10 cellular contexts compared by ENCODE assay signal in genomic region chr6:52360601-52361346, GRCh38. TPM values are rescaled to one million over a fixed set of nuclear protein-coding genes. Genes with fewer than 3 reads are reported as not detected.
DNase-seq lines count a peak whose midpoint lies in the region; ATAC-seq, FAIRE-seq and TF ChIP-seq lines count a peak whose summit lies in the region.
"Had no signal": no experiment of that assay in that cellular context is flagged by ENCODE, and none has a peak within 500 bp of the region (broad histone marks: within the 10 kb centered on the region; RNA-seq: fewer than 3 reads in every experiment).

No MANE protein-coding gene starts in this region.

- H3K27me3 Mint-ChIP-seq in activated T-cell treated with anti-CD3 and anti-CD28 coated beads, Interleukin-2, amount 50 U/mL, for 72 hours (ENCODE audit: low read depth) = no peaks in the 10 kb centered on the region
- no peaks in the 10 kb centered on the region for H3K27me3 Mint-ChIP-seq in stimulated activated naive B cell treated with anti-CD40 and anti-IgM and Interleukin-4, amounts not matched to agents 10 μg/mL and 1 μg/mL and 100 μg/mL, for 72 hours

- no peak for TF ChIP-seq CTCF in fibroblast of villous mesenchyme (IDR thresholded peaks at IDR 0.05; ENCODE audit: insufficient read depth, low read depth, low read length)

- peaks cover 5 to 6% of the 10 kb centered on the region in 2 donors for H3K36me3 Mint-ChIP-seq in activated T-cell treated with anti-CD3 and anti-CD28 coated beads, Interleukin-2, amount 50 U/mL, for 72 hours (ENCODE audit: insufficient read depth in 2 of 2)
- peaks cover 4 to 6% of the 10 kb centered on the region in 2 donors for H3K36me3 Mint-ChIP-seq in stimulated activated naive B cell treated with anti-CD40 and anti-IgM and Interleukin-4, amounts not matched to agents 10 μg/mL and 1 μg/mL and 100 μg/mL, for 72 hours

- peaks cover 34% of the 10 kb centered on the region for H3K4me1 Mint-ChIP-seq in activated T-cell treated with anti-CD3 and anti-CD28 coated beads, Interleukin-2, amount 50 U/mL, for 72 hours (ENCODE audit: low read depth)
- peaks cover 17 to 23% of the 10 kb centered on the region in 2 donors for H3K4me1 Mint-ChIP-seq in stimulated activated naive B cell treated with anti-CD40 and anti-IgM and Interleukin-4, amounts not matched to agents 10 μg/mL and 1 μg/mL and 100 μg/mL, for 72 hours

- ATAC-seq in activated T-cell treated with anti-CD3 and anti-CD28 coated beads, Interleukin-2, amount 50 U/mL, for 72 hours (replicated peaks in 1 of 2) = no peak
- ATAC-seq in stimulated activated naive B cell treated with anti-CD40 and anti-IgM and Interleukin-4, amounts not matched to agents 10 μg/mL and 1 μg/mL and 100 μg/mL, for 72 hours (replicated peaks) = no peak
- ATAC-seq in HG02610 (IDR thresholded peaks at IDR 0.05; ENCODE audit: unreplicated experiment) = no peak
- ATAC-seq: left lung had no signal

- H3K27ac Mint-ChIP-seq in activated T-cell treated with anti-CD3 and anti-CD28 coated beads, Interleukin-2, amount 50 U/mL, for 72 hours = no peak overlapping the region
- no peak overlapping the region for H3K27ac Mint-ChIP-seq in stimulated activated naive B cell treated with anti-CD40 and anti-IgM and Interleukin-4, amounts not matched to agents 10 μg/mL and 1 μg/mL and 100 μg/mL, for 72 hours

- no peak for DNase-seq in activated T-cell treated with anti-CD3 and anti-CD28 coated beads, Interleukin-2, amount 50 U/mL, for 72 hours
- DNase-seq in activated T-cell treated with anti-CD3 and anti-CD28 coated beads for 4 hours (no peak), SK-N-DZ (ENCODE audit: low spot score) (peak; percentile 63), fibroblast of villous mesenchyme (ENCODE audit: low read depth) (peak; percentile 49), frontal cortex (ENCODE audit: low spot score in 2 of 2) (no peak), DMS 273 treated with DMSO at 0.1 percent for 48 hours (lab: John Stamatoyannopoulos, UW) (no peak)
- DNase-seq in stimulated activated naive B cell treated with anti-CD40 and anti-IgM and Interleukin-4, amounts not matched to agents 10 μg/mL and 1 μg/mL and 100 μg/mL, for 72 hours = no peak
- DNase-seq: left lung, NCI-H2171 treated with DMSO at 0.1 percent for 48 hours had no signal

- H3K4me3 Mint-ChIP-seq in activated T-cell treated with anti-CD3 and anti-CD28 coated beads, Interleukin-2, amount 50 U/mL, for 72 hours = peak overlapping the region; percentile 82 to 87
- H3K4me3 Mint-ChIP-seq in stimulated activated naive B cell treated with anti-CD40 and anti-IgM and Interleukin-4, amounts not matched to agents 10 μg/mL and 1 μg/mL and 100 μg/mL, for 72 hours = peak overlapping the region; percentile 80 to 99

- H3K9me3 Mint-ChIP-seq in activated T-cell treated with anti-CD3 and anti-CD28 coated beads, Interleukin-2, amount 50 U/mL, for 72 hours = no peaks in the 10 kb centered on the region
- no peaks in the 10 kb centered on the region for H3K9me3 Mint-ChIP-seq in stimulated activated naive B cell treated with anti-CD40 and anti-IgM and Interleukin-4, amounts not matched to agents 10 μg/mL and 1 μg/mL and 100 μg/mL, for 72 hours

- H3K4me3 ChIP-seq in fibroblast of villous mesenchyme (ENCODE audit: low read depth, low read length) = no peak overlapping the region

- no peak for FAIRE-seq in frontal cortex (lab: Jason Lieb, UNC)

RNA-seq across cellular contexts. Expression of gene PAQR8, which starts 1.2 kb away (rescaled TPM):
- 10 to 100 TPM; 14.6 to 21.0 TPM for total RNA-seq in activated T-cell treated with anti-CD3 and anti-CD28 coated beads, Interleukin-2, amount 50 U/mL, for 72 hours
- 63.1 and 66.3 TPM in 2 replicates for polyA plus RNA-seq in SK-N-DZ (2014; cell fraction: cytosol; rRNA removed)
- 14.9 and 19.3 TPM in 2 replicates for polyA plus RNA-seq in SK-N-DZ (2014; cell fraction: nucleus; rRNA removed)
- total RNA-seq in fibroblast of villous mesenchyme (3.2 and 4.7 TPM in 2 replicates), frontal cortex (12.6 TPM)

RNA-seq across cellular contexts. Expression of gene EFHC1, which starts 59.4 kb away (rescaled TPM):
- 1 to 10 TPM; 4.6 to 5.1 TPM for total RNA-seq in activated T-cell treated with anti-CD3 and anti-CD28 coated beads, Interleukin-2, amount 50 U/mL, for 72 hours
- 18.0 and 22.3 TPM in 2 replicates for polyA plus RNA-seq in SK-N-DZ (2014; cell fraction: cytosol; rRNA removed)
- 185 and 253 TPM in 2 replicates for polyA plus RNA-seq in SK-N-DZ (2014; cell fraction: nucleus; rRNA removed)
- total RNA-seq in fibroblast of villous mesenchyme = 15.8 and 21.6 TPM in 2 replicates
- 22.4 TPM for total RNA-seq in frontal cortex

Comparison
In these comparisons a context has a peak if more than half of its experiments do, and no peak if none do; other contexts are left out.
1. DNase-seq: peak in SK-N-DZ (single experiment) and fibroblast of villous mesenchyme (single experiment); none in activated T-cell treated with anti-CD3 and anti-CD28 coated beads, Interleukin-2, amount 50 U/mL, for 72 hours (0 of 2), activated T-cell treated with anti-CD3 and anti-CD28 coated beads for 4 hours (single experiment), stimulated activated naive B cell treated with anti-CD40 and anti-IgM and Interleukin-4, amounts not matched to agents 10 μg/mL and 1 μg/mL and 100 μg/mL, for 72 hours (single experiment), frontal cortex (0 of 2) and DMS 273 treated with DMSO at 0.1 percent for 48 hours (single experiment).